In the genomic region with DNA sequence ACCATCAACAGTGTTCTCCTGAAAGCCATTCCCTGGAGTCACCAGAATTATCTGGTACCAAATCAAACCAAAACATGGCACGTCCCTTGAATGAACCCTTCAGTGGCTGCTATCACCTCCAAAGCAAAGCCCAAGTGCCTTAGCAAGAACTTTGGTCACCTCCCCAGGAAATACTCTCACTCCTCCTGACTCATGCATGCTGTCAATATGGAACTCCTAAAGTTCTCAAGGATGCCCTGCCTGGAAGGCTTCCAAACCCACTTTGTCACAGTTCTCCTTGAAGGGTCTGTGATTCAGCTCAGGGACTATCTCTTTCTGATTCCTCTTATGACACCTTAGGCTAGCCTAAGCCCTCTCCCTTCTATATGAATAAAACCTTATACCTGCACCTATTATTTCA, we compare ENCODE assay signal across 16 cellular contexts.
DNase-seq lines count a peak whose midpoint lies in the region; ATAC-seq and TF ChIP-seq lines count a peak whose summit lies in the region.
"Had no signal": no experiment of that assay in that cellular context is flagged by ENCODE, and none has a peak within 500 bp of the region (broad histone marks: within the 10 kb centered on the region; RNA-seq: fewer than 3 reads in every experiment).

No MANE protein-coding gene starts in this region.

- TF ChIP-seq CTCF in PC-9 (conservative IDR thresholded peaks at IDR 0.05) (no peak), epithelial cell of esophagus (IDR thresholded peaks at IDR 0.05; ENCODE audit: insufficient read depth, low read depth, low read length, missing control alignments) (no peak)

- no peaks in the 10 kb centered on the region for H4K20me1 ChIP-seq in PC-9 (ENCODE audit: insufficient read depth)

- intact Hi-C loops in PC-9 (cut with micrococcal nuclease; ENCODE audit: unreplicated experiment), result loop anchor here (5.0 to 10.0 kb wide), 2 partner anchors 37 to 60 kb away; no protein-coding TSS in a partner anchor

- no peak overlapping the region for H3K4me3 ChIP-seq in PC-9
- H3K4me3 ChIP-seq in epithelial cell of esophagus (ENCODE audit: low read length), result no peak overlapping the region

- ATAC-seq in HG02973 (IDR thresholded peaks at IDR 0.05; ENCODE audit: unreplicated experiment), result no peak

- in situ Hi-C loops in Caki2 (cut with HindIII; ENCODE audit: low pct_unique_long_range_greater_than_20kb, low sequenced_read_pairs), result no loop called here

- POLR2A ChIA-PET in PC-9 (lab: Charles Lee; ENCODE audit: unreplicated experiment), result no interaction called here

- no peak overlapping the region for H3K4me2 ChIP-seq in PC-9

- no peak overlapping the region for H2AFZ ChIP-seq in PC-9

- peaks cover 55% of the 10 kb centered on the region for H3K4me1 ChIP-seq in PC-9 (replicated peaks; ENCODE audit: insufficient read depth)

- H3K9me2 ChIP-seq in PC-9 (ENCODE audit: insufficient read depth), result no peaks in the 10 kb centered on the region

- H3K27me3 ChIP-seq in PC-9 (ENCODE audit: insufficient read depth, low read depth), result no peaks in the 10 kb centered on the region

- H3K27ac ChIP-seq in PC-9, result 0 out of 2 replicates have a peak overlapping the region, but pooled peaks have one; percentile 3
- H3K27ac ChIP-seq: HL-60 had no signal

- H3K9me3 ChIP-seq in PC-9 (ENCODE audit: insufficient read depth, low read depth), result peaks cover 6% of the 10 kb centered on the region; the same call in 1 of the 2 replicates

- H3F3A ChIP-seq in PC-9 (ENCODE audit: insufficient read depth, low read depth), result peaks cover 49% of the 10 kb centered on the region

- H3K36me3 ChIP-seq in PC-9 (ENCODE audit: low read depth), result 0 out of 2 replicates have a peak, but pooled peaks cover 9% of the 10 kb centered on the region

- no TSS peak for BruUV-seq in PC-9 (replicated peaks; lab: Mats Ljungman, UMichigan)

- H3K79me2 ChIP-seq in PC-9 (ENCODE audit: low read depth), result no peaks in the 10 kb centered on the region

- CTCF ChIA-PET in PC-9 (lab: Charles Lee), result no interaction called here

- DNase-seq in Caki2 (ENCODE audit: low read depth), result peak; percentile 30
- peak; percentile 79 for DNase-seq in ELR (ENCODE audit: low read depth)
- DNase-seq in PC-9, result no peak
- peak; percentile 55 for DNase-seq in epithelial cell of esophagus (ENCODE audit: low read depth)
- no peak for DNase-seq in hepatic stellate cell (ENCODE audit: low spot score)
- DNase-seq in D341Med (ENCODE audit: low spot score), result no peak
- no peak for DNase-seq in stimulated activated naive CD4-positive, alpha-beta T cell (lab: John Stamatoyannopoulos, UW)
- DNase-seq: CD4-positive, alpha-beta memory T cell; KG1; MM.1S; NCI-H1105; NCI-H187; NCI-H774; SIG-M5 had no signal

Comparison
In these comparisons a context has a peak if more than half of its experiments do, and no peak if none do; other contexts are left out.
1. DNase-seq: peak in Caki2 (single experiment), ELR (single experiment) and epithelial cell of esophagus (single experiment); none in PC-9 (0 of 2), hepatic stellate cell (single experiment), D341Med (single experiment) and stimulated activated naive CD4-positive, alpha-beta T cell (0 of 6).